Comparison of ENCODE assay signal across 13 cellular contexts in genomic region chr1:225736651-225737097, GRCh38. TPM values are rescaled to one million over a fixed set of nuclear protein-coding genes. Genes with fewer than 3 reads are reported as not detected.
DNase-seq lines count a peak whose midpoint lies in the region; ATAC-seq and TF ChIP-seq lines count a peak whose summit lies in the region.
"Had no signal": no experiment of that assay in that cellular context is flagged by ENCODE, and none has a peak within 500 bp of the region (broad histone marks: within the 10 kb centered on the region; RNA-seq: fewer than 3 reads in every experiment).

No MANE protein-coding gene starts in this region.

- peak overlapping the region; percentile 92 for H3K27ac ChIP-seq in RWPE1
- no peak overlapping the region for H3K27ac ChIP-seq in mammary epithelial cell (ENCODE audit: insufficient read depth, low read depth, low read length)
- H3K27ac ChIP-seq in right lobe of liver: peak overlapping the region in 2 of 3 donors; percentile 61 to 75
- H3K27ac ChIP-seq in suprapubic skin: peak overlapping the region; percentile 79

- no peak overlapping the region for H3K4me3 ChIP-seq in mammary epithelial cell (replicated peaks in 1 of 3; ENCODE audit: insufficient read depth in 1 of 3, low read depth in 2 of 3, low read length in 3 of 3)
- no peak overlapping the region for H3K4me3 ChIP-seq in right lobe of liver
- H3K4me3 ChIP-seq in suprapubic skin: no peak overlapping the region

- no peak overlapping the region for H3K9ac ChIP-seq in mammary epithelial cell (ENCODE audit: insufficient read depth, low read length)

- H3K4me1 ChIP-seq in mammary epithelial cell (ENCODE audit: insufficient read depth, low read length) (peaks cover 29% of the 10 kb centered on the region), right lobe of liver (peaks cover 3 to 32% (median 10%) of the 10 kb centered on the region in 4 donors), suprapubic skin (peaks cover 28% of the 10 kb centered on the region)

- H4K20me1 ChIP-seq in mammary epithelial cell (ENCODE audit: insufficient read depth, low read length): no peaks in the 10 kb centered on the region

- dilution Hi-C loops in mammary epithelial cell (cut with HindIII; ENCODE audit: low sequenced_read_pairs): no loop called here

- TF ChIP-seq POLR2A in right lobe of liver (IDR thresholded peaks at IDR 0.05) (no peak), suprapubic skin (IDR thresholded peaks at IDR 0.05) (no peak)

- peak overlapping the region; percentile 56 for H3K4me2 ChIP-seq in mammary epithelial cell (ENCODE audit: insufficient read depth, low read depth, low read length)

- peak; percentile 37 for DNase-seq in RWPE1 (ENCODE audit: low spot score)
- DNase-seq in mammary epithelial cell: no peak
- peak in 2 of 3 donors; percentile 40 to 66 for DNase-seq in right lobe of liver
- DNase-seq in suprapubic skin (ENCODE audit: low spot score in 2 of 2): no peak
- no peak for DNase-seq in mesenteric fat pad (ENCODE audit: low spot score)
- no peak for DNase-seq in NCI-H187 (lab: John Stamatoyannopoulos, UW)
- DNase-seq: activated CD4-positive, alpha-beta memory T cell treated with anti-CD3 and anti-CD28 coated beads, Interleukin-2, amount 10 ng/mL, durations not matched to agents 7 days and 5 days; NCI-H1930; NCI-H526 treated with DMSO at 0.1 percent for 48 hours; occipital lobe had no signal

- H3K9me3 ChIP-seq in mammary epithelial cell (replicated peaks; ENCODE audit: insufficient read depth, low read length): no peaks in the 10 kb centered on the region
- no peaks in the 10 kb centered on the region for H3K9me3 ChIP-seq in right lobe of liver
- H3K9me3 ChIP-seq in suprapubic skin: no peaks in the 10 kb centered on the region

- H3K27me3 ChIP-seq in mammary epithelial cell (ENCODE audit: insufficient read depth, low read length) (no peaks in the 10 kb centered on the region), right lobe of liver (no peaks in the 10 kb centered on the region), suprapubic skin (no peaks in the 10 kb centered on the region)

- WGBS in mammary epithelial cell (ENCODE audit: low coverage, missing lambda C conversion rate): 81% methylated on average over 7 of the region's 7 CpGs
- 34% methylated on average over 5 of the region's 7 CpGs for WGBS in right lobe of liver (ENCODE audit: insufficient coverage, low coverage, low lambda C conversion rate, missing lambda C conversion rate)
- 67% methylated on average over 7 of the region's 7 CpGs for WGBS in suprapubic skin

- TF ChIP-seq CTCF in RWPE1 (conservative IDR thresholded peaks at IDR 0.05; ENCODE audit: low read depth) (no peak), mammary epithelial cell (conservative IDR thresholded peaks at IDR 0.05 in 1 of 2, IDR thresholded peaks at IDR 0.05 in 1 of 2; ENCODE audit: extremely low read depth in 1 of 2, insufficient read depth in 1 of 2, low read depth in 1 of 2, low read length in 2 of 2) (no peak), right lobe of liver (IDR thresholded peaks at IDR 0.05) (no peak), suprapubic skin (IDR thresholded peaks at IDR 0.05) (no peak)

- TF ChIP-seq EP300 in suprapubic skin (IDR thresholded peaks at IDR 0.05): no peak

- no peaks in the 10 kb centered on the region for H3K79me2 ChIP-seq in mammary epithelial cell (ENCODE audit: insufficient read depth, low read length)

- POLR2A ChIA-PET in RWPE1 (lab: Yijun Ruan, JAX; ENCODE audit: low non-redundant PET): interaction anchor here (1.2 kb wide), 1 partner anchor 84 kb away, joined by 3 read pairs; the partner anchor contains the start of gene ENAH

- no TSS peak for BruUV-seq in mammary epithelial cell (replicated peaks; lab: Mats Ljungman, UMichigan)

- peak; percentile 54 to 73 (median 70) for ATAC-seq in right lobe of liver
- ATAC-seq in GM19452 (IDR thresholded peaks at IDR 0.05; ENCODE audit: unreplicated experiment): no peak
- ATAC-seq in HG03095 (IDR thresholded peaks at IDR 0.05; ENCODE audit: unreplicated experiment): no peak
- ATAC-seq: activated T-helper 17 cell treated with anti-CD3 and anti-CD28 coated beads, Interleukin-2, amount 50 U/mL, for 72 hours had no signal

- CTCF ChIA-PET in RWPE1 (lab: Yijun Ruan, JAX) (interaction anchor here (0.6 to 4.0 kb wide), 9 partner anchors 20 to 310 kb away, joined by 3 to 35 read pairs (median 4); partner anchors contain the start of gene SRP9), mammary epithelial cell (lab: Charles Lee; ENCODE audit: low non-redundant PET) (interaction anchor here (0.7 kb wide), 1 partner anchor 10 kb away, joined by 7 read pairs; no protein-coding TSS in a partner anchor)

- H3K36me3 ChIP-seq in mammary epithelial cell (ENCODE audit: insufficient read depth, low read length) (no peaks in the 10 kb centered on the region), right lobe of liver (no peaks in the 10 kb centered on the region), suprapubic skin (no peaks in the 10 kb centered on the region)

- intact Hi-C loops in mammary epithelial cell (cut with micrococcal nuclease) (loop anchor here (1.0 to 2.0 kb wide), 4 partner anchors 9 to 36 kb away; no protein-coding TSS in a partner anchor), right lobe of liver (cut with DNase I) (no loop called here)

- in situ Hi-C loops in mammary epithelial cell (cut with MboI; ENCODE audit: low sequenced_read_pairs in 2 of 2): no loop called here

- no peak overlapping the region for H2AFZ ChIP-seq in mammary epithelial cell (ENCODE audit: low read depth, low read length)

RNA-seq across cellular contexts. Expression of gene SRP9, which starts 41.0 kb away (rescaled TPM):
- 100 to 1,000 TPM; 164 to 214 TPM for total RNA-seq in mammary epithelial cell
- 228 TPM for polyA plus RNA-seq in mammary epithelial cell
- 74.5 TPM for polyA minus RNA-seq in mammary epithelial cell
- 100 to 1,000 TPM; 132 to 150 (median 141) TPM for total RNA-seq in right lobe of liver
- 100 to 1,000 TPM; 139 to 162 (median 144) TPM for total RNA-seq in suprapubic skin
- total RNA-seq in mesenteric fat pad: 125 TPM

Comparison
In these comparisons a context has a peak if more than half of its experiments do, and no peak if none do; other contexts are left out.
1. DNase-seq: peak in RWPE1 (single experiment) and right lobe of liver (2 of 3); none in mammary epithelial cell (single experiment), suprapubic skin (0 of 2), mesenteric fat pad (single experiment) and NCI-H187 (0 of 2).
2. ATAC-seq: peak in right lobe of liver (4 of 4); none in GM19452 (single experiment) and HG03095 (single experiment).